In the genomic region with DNA sequence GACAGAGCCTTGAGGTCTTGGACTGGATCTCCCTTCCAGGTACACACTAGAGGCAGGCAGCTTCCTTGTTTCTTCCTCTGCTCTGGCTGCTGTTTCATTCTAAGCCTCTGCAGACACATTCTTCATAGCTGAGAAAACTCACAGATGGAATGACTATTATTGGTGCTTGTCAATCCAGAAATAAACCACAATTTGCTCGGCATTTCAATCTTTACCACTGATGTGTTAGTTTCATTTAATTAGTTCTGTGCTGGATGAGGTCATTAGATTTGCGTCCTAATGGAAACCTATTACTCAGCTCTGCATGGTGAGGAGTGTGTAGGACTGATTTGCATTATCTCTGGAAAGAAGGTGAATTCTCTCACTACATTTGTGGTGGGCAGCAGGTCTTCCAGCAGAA, we compare ENCODE assay signal across 1 cellular context.
TF ChIP-seq lines count a peak whose summit lies in the region.

No MANE protein-coding gene starts in this region.

TF ChIP-seq in GM23338, 12 proteins besides CTCF, POLR2A, EP300 and RAD21 (continued from another document):
- TF ChIP-seq, protein P1, sequence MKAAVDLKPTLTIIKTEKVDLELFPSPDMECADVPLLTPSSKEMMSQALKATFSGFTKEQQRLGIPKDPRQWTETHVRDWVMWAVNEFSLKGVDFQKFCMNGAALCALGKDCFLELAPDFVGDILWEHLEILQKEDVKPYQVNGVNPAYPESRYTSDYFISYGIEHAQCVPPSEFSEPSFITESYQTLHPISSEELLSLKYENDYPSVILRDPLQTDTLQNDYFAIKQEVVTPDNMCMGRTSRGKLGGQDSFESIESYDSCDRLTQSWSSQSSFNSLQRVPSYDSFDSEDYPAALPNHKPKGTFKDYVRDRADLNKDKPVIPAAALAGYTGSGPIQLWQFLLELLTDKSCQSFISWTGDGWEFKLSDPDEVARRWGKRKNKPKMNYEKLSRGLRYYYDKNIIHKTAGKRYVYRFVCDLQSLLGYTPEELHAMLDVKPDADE (IDR thresholded peaks at IDR 0.05), result no peak
- no peak for TF ChIP-seq CREB1 (CRISPR knock-in tag; IDR thresholded peaks at IDR 0.05; ENCODE audit: low read depth)
- TF ChIP-seq NANOG (IDR thresholded peaks at IDR 0.05; ENCODE audit: borderline replicate concordance), result no peak
- TF ChIP-seq, protein P2, sequence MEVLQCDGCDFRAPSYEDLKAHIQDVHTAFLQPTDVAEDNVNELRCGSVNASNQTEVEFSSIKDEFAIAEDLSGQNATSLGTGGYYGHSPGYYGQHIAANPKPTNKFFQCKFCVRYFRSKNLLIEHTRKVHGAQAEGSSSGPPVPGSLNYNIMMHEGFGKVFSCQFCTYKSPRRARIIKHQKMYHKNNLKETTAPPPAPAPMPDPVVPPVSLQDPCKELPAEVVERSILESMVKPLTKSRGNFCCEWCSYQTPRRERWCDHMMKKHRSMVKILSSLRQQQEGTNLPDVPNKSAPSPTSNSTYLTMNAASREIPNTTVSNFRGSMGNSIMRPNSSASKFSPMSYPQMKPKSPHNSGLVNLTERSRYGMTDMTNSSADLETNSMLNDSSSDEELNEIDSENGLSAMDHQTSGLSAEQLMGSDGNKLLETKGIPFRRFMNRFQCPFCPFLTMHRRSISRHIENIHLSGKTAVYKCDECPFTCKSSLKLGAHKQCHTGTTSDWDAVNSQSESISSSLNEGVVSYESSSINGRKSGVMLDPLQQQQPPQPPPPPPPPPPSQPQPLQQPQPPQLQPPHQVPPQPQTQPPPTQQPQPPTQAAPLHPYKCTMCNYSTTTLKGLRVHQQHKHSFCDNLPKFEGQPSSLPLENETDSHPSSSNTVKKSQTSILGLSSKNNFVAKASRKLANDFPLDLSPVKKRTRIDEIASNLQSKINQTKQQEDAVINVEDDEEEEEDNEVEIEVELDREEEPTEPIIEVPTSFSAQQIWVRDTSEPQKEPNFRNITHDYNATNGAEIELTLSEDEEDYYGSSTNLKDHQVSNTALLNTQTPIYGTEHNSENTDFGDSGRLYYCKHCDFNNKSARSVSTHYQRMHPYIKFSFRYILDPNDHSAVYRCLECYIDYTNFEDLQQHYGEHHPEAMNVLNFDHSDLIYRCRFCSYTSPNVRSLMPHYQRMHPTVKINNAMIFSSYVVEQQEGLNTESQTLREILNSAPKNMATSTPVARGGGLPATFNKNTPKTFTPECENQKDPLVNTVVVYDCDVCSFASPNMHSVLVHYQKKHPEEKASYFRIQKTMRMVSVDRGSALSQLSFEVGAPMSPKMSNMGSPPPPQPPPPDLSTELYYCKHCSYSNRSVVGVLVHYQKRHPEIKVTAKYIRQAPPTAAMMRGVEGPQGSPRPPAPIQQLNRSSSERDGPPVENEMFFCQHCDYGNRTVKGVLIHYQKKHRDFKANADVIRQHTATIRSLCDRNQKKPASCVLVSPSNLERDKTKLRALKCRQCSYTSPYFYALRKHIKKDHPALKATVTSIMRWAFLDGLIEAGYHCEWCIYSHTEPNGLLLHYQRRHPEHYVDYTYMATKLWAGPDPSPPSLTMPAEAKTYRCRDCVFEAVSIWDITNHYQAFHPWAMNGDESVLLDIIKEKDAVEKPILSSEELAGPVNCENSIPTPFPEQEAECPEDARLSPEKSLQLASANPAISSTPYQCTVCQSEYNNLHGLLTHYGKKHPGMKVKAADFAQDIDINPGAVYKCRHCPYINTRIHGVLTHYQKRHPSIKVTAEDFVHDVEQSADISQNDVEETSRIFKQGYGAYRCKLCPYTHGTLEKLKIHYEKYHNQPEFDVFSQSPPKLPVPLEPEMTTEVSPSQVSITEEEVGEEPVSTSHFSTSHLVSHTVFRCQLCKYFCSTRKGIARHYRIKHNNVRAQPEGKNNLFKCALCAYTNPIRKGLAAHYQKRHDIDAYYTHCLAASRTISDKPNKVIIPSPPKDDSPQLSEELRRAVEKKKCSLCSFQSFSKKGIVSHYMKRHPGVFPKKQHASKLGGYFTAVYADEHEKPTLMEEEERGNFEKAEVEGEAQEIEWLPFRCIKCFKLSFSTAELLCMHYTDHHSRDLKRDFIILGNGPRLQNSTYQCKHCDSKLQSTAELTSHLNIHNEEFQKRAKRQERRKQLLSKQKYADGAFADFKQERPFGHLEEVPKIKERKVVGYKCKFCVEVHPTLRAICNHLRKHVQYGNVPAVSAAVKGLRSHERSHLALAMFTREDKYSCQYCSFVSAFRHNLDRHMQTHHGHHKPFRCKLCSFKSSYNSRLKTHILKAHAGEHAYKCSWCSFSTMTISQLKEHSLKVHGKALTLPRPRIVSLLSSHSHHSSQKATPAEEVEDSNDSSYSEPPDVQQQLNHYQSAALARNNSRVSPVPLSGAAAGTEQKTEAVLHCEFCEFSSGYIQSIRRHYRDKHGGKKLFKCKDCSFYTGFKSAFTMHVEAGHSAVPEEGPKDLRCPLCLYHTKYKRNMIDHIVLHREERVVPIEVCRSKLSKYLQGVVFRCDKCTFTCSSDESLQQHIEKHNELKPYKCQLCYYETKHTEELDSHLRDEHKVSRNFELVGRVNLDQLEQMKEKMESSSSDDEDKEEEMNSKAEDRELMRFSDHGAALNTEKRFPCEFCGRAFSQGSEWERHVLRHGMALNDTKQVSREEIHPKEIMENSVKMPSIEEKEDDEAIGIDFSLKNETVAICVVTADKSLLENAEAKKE (CRISPR knock-in tag; IDR thresholded peaks at IDR 0.05), result no peak
- TF ChIP-seq STAT1 (IDR thresholded peaks at IDR 0.05; ENCODE audit: unreplicated experiment), result no peak
